ENCODE assay signal across 13 cellular contexts in the genomic region with DNA sequence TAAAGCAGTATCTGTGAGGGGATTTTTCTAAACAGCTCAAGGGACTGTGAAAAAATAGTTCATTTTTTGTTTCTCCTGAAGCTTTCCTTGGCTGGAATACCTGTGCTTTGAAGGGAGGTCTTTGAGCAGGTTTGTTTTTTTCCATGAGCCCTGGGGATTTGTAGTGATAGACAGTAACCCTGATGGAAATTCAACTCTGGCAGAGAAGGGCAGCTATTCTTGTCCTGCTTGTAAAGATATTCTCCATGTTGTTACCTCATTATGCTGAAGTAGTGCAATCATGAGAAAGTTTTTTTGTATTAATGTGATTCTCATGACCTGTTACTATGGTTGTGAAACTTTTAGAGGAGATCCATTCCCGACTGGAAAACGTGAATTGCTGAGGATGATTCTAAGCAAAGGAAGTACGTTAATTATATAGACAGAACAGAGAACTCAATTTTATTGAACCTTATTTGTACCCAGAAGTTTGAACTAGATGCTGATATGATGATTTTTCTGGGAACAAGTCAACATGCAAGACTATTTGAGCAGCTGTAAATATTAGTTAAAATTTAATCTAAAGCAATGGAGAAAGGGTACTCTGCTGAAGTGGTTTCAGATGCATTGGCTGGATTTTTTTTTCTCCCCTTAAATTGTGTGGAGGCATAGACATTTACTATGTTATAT. TPM values are rescaled to one million over a fixed set of nuclear protein-coding genes. Genes with fewer than 3 reads are reported as not detected.
DNase-seq lines count a peak whose midpoint lies in the region; ATAC-seq and TF ChIP-seq lines count a peak whose summit lies in the region.
"Had no signal": no experiment of that assay in that cellular context is flagged by ENCODE, and none has a peak within 500 bp of the region (broad histone marks: within the 10 kb centered on the region; RNA-seq: fewer than 3 reads in every experiment).

No MANE protein-coding gene starts in this region.

- TF ChIP-seq CTCF in AG10803 (conservative IDR thresholded peaks at IDR 0.05; ENCODE audit: low read length) = no peak
- no peak for TF ChIP-seq CTCF in body of pancreas (IDR thresholded peaks at IDR 0.05)
- TF ChIP-seq CTCF in prostate gland (IDR thresholded peaks at IDR 0.05) = no peak

- H3K36me3 Mint-ChIP-seq in immature natural killer cell = peaks cover 31 to 34% (median 33%) of the 10 kb centered on the region in 3 donors
- peaks cover 4% of the 10 kb centered on the region for H3K36me3 Mint-ChIP-seq in activated naive CD8-positive, alpha-beta T cell treated with anti-CD3 and anti-CD28 coated beads, Interleukin-2, amount 50 U/mL, for 24 hours (ENCODE audit: low read depth)

- WGBS in body of pancreas, 2 donors = 10 to 20% methylated on average over 3 of the region's 3 CpGs
- 12% methylated on average over 3 of the region's 3 CpGs for WGBS in prostate gland

- peak; percentile 65 for ATAC-seq in body of pancreas
- no peak for ATAC-seq in HG02970 (IDR thresholded peaks at IDR 0.05; ENCODE audit: low FRiP score, unreplicated experiment)
- no peak for ATAC-seq in HG03565 (IDR thresholded peaks at IDR 0.05; ENCODE audit: unreplicated experiment)
- no peak for ATAC-seq in activated naive CD8-positive, alpha-beta T cell treated with anti-CD3 and anti-CD28 coated beads, Interleukin-2, amount 50 U/mL, for 24 hours
- no peak for ATAC-seq in HG02885 (IDR thresholded peaks at IDR 0.05; ENCODE audit: poor library complexity, unreplicated experiment)
- ATAC-seq: activated CD8-positive, alpha-beta memory T cell treated with anti-CD3 and anti-CD28 coated beads, Interleukin-2, amount 10 ng/mL, durations not matched to agents 7 days and 5 days had no signal

- DNase-seq in AG10803 (ENCODE audit: low read depth) = peak; percentile 77
- DNase-seq in body of pancreas = no peak
- no peak for DNase-seq in immature natural killer cell
- DNase-seq in prostate gland (ENCODE audit: low spot score) = no peak
- no peak for DNase-seq in activated naive CD8-positive, alpha-beta T cell treated with anti-CD3 and anti-CD28 coated beads, Interleukin-2, amount 50 U/mL, for 24 hours
- DNase-seq: activated CD8-positive, alpha-beta memory T cell treated with anti-CD3 and anti-CD28 coated beads, Interleukin-2, amount 10 ng/mL, durations not matched to agents 7 days and 5 days; activated naive CD8-positive, alpha-beta T cell treated with anti-CD3 and anti-CD28 coated beads, Interleukin-2, amount 10 ng/mL, durations not matched to agents 7 days and 5 days; head of caudate nucleus; NCI-H345; RPMI8226 had no signal

- peak overlapping the region; percentile 45 to 87 (median 61) for H3K27ac ChIP-seq in body of pancreas
- peak overlapping the region; percentile 47 to 64 for H3K27ac ChIP-seq in prostate gland

- peak overlapping the region; percentile 35 to 80 (median 51) for H3K27ac Mint-ChIP-seq in immature natural killer cell
- H3K27ac Mint-ChIP-seq in activated naive CD8-positive, alpha-beta T cell treated with anti-CD3 and anti-CD28 coated beads, Interleukin-2, amount 50 U/mL, for 24 hours = no peak overlapping the region
- H3K27ac Mint-ChIP-seq: activated CD8-positive, alpha-beta memory T cell treated with anti-CD3 and anti-CD28 coated beads, Interleukin-2, amount 10 ng/mL, durations not matched to agents 7 days and 5 days; activated naive CD8-positive, alpha-beta T cell treated with anti-CD3 and anti-CD28 coated beads, Interleukin-2, amount 10 ng/mL, durations not matched to agents 7 days and 5 days had no signal

- H3K9me3 Mint-ChIP-seq in immature natural killer cell = peaks cover 0 to 3% (median 0%) of the 10 kb centered on the region in 6 donors
- H3K9me3 Mint-ChIP-seq in activated naive CD8-positive, alpha-beta T cell treated with anti-CD3 and anti-CD28 coated beads, Interleukin-2, amount 50 U/mL, for 24 hours = peaks cover 8% of the 10 kb centered on the region

- H3K4me1 ChIP-seq in body of pancreas (peaks cover 56% of the 10 kb centered on the region), prostate gland (replicated peaks) (no peaks in the 10 kb centered on the region)

- intact Hi-C loops in body of pancreas (cut with DNase I) = no loop called here
- intact Hi-C loops in prostate gland (cut with DNase I) = loop anchor here (5.0 kb wide), 1 partner anchor 40 kb away; no protein-coding TSS in a partner anchor

- TF ChIP-seq POLR2A in body of pancreas (IDR thresholded peaks at IDR 0.05) (no peak), prostate gland (IDR thresholded peaks at IDR 0.05) (no peak)

- peak overlapping the region in 4 of 5 donors; percentile 6 to 45 (median 26) for H3K4me3 Mint-ChIP-seq in immature natural killer cell
- no peak overlapping the region for H3K4me3 Mint-ChIP-seq in activated naive CD8-positive, alpha-beta T cell treated with anti-CD3 and anti-CD28 coated beads, Interleukin-2, amount 50 U/mL, for 24 hours
- H3K4me3 Mint-ChIP-seq: activated CD8-positive, alpha-beta memory T cell treated with anti-CD3 and anti-CD28 coated beads, Interleukin-2, amount 10 ng/mL, durations not matched to agents 7 days and 5 days; activated naive CD8-positive, alpha-beta T cell treated with anti-CD3 and anti-CD28 coated beads, Interleukin-2, amount 10 ng/mL, durations not matched to agents 7 days and 5 days had no signal

- H3K9me3 ChIP-seq in body of pancreas (no peaks in the 10 kb centered on the region), prostate gland (no peaks in the 10 kb centered on the region)

- peaks cover 41 to 42% of the 10 kb centered on the region in 2 donors for H3K4me1 Mint-ChIP-seq in immature natural killer cell
- H3K4me1 Mint-ChIP-seq in activated naive CD8-positive, alpha-beta T cell treated with anti-CD3 and anti-CD28 coated beads, Interleukin-2, amount 50 U/mL, for 24 hours = peaks cover 11% of the 10 kb centered on the region

- H3K27me3 ChIP-seq in body of pancreas (no peaks in the 10 kb centered on the region), prostate gland (replicated peaks; ENCODE audit: insufficient read depth) (no peaks in the 10 kb centered on the region)

- H3K36me3 ChIP-seq in body of pancreas (replicated peaks in 1 of 2; ENCODE audit: insufficient read depth in 1 of 2, low read depth in 2 of 2) (no peaks in the 10 kb centered on the region), prostate gland (no peaks in the 10 kb centered on the region)

- H3K4me3 ChIP-seq in AG10803 (ENCODE audit: low read length) (no peak overlapping the region), body of pancreas (no peak overlapping the region), prostate gland (no peak overlapping the region)

- H3K27me3 Mint-ChIP-seq in immature natural killer cell (ENCODE audit: low read depth in 3 of 3) = peaks cover 0 to 1% (median 0%) of the 10 kb centered on the region in 3 donors
- no peaks in the 10 kb centered on the region for H3K27me3 Mint-ChIP-seq in activated naive CD8-positive, alpha-beta T cell treated with anti-CD3 and anti-CD28 coated beads, Interleukin-2, amount 50 U/mL, for 24 hours
- H3K27me3 Mint-ChIP-seq: activated CD8-positive, alpha-beta memory T cell treated with anti-CD3 and anti-CD28 coated beads, Interleukin-2, amount 10 ng/mL, durations not matched to agents 7 days and 5 days; activated naive CD8-positive, alpha-beta T cell treated with anti-CD3 and anti-CD28 coated beads, Interleukin-2, amount 10 ng/mL, durations not matched to agents 7 days and 5 days had no signal

RNA-seq across cellular contexts. Expression of a gene that starts 12.5 kb away (rescaled TPM):
- total RNA-seq in body of pancreas (100 to 1,000 TPM; 112 to 133 TPM), prostate gland (100 to 1,000 TPM; 150 to 188 TPM)
- 100 to 1,000 TPM in 1 of 3 donors, 10 to 100 TPM in 2; 40.5 to 261 (median 67.6) TPM for polyA plus RNA-seq in immature natural killer cell
